1 cellular context compared by ENCODE assay signal in the genomic region with DNA sequence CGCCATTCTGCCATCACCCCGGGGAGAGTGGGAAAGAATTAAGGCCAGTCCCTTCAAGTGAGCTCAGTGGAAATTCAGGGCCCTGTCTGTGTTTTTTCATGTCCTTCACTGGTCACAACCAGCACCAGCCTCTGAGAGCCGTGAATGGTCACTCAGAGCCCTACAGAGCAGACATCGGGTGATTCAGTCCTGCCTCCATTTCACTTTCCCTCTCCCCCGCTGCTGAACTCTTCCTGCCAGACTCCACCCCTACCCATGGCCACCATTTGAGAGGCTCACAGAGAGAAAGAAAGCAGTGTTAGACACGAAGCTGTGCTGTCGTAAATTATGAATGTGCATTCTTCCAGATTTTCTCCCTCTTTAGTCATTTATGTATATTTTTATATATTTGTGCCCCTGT.
TF ChIP-seq lines count a peak whose summit lies in the region.

No MANE protein-coding gene starts in this region.

TF ChIP-seq in H1, 55 proteins besides CTCF, POLR2A, EP300 and RAD21:
- TF ChIP-seq, protein P1, sequence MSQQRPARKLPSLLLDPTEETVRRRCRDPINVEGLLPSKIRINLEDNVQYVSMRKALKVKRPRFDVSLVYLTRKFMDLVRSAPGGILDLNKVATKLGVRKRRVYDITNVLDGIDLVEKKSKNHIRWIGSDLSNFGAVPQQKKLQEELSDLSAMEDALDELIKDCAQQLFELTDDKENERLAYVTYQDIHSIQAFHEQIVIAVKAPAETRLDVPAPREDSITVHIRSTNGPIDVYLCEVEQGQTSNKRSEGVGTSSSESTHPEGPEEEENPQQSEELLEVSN (IDR thresholded peaks at IDR 0.05), result no peak
TF ChIP-seq in H1: peak in this region for 0.
